In genomic region chr10:93061594-93062498, GRCh38 we compare ENCODE assay signal across 8 cellular contexts. TPM values are rescaled to one million over a fixed set of nuclear protein-coding genes. Genes with fewer than 3 reads are reported as not detected.
DNase-seq lines count a peak whose midpoint lies in the region; ATAC-seq and TF ChIP-seq lines count a peak whose summit lies in the region.

No MANE protein-coding gene starts in this region.

- H3K9me3 Mint-ChIP-seq in activated T-helper 1 cell treated with anti-CD3 and anti-CD28 coated beads, Interleukin-12 subunit alpha, Interleukin-12 subunit beta, Interleukin-2, Interleukin-4 antibody, amounts not matched to agents 30 ng/mL and 10 ng/mL and 1 ng/mL, durations not matched to agents 14 hours and 24 hours and 36 hours = no peaks in the 10 kb centered on the region

- ATAC-seq in left cardiac atrium = peak; percentile 14 to 20

- peak overlapping the region; percentile 65 for H3K4me3 Mint-ChIP-seq in activated T-helper 1 cell treated with anti-CD3 and anti-CD28 coated beads, Interleukin-12 subunit alpha, Interleukin-12 subunit beta, Interleukin-2, Interleukin-4 antibody, amounts not matched to agents 30 ng/mL and 10 ng/mL and 1 ng/mL, durations not matched to agents 14 hours and 24 hours and 36 hours

- DNase-seq in GM13977 (ENCODE audit: low spot score) (peak; percentile 51), left cardiac atrium (no peak), retinal pigment epithelial cell (ENCODE audit: low read depth) (no peak), SHP77 (lab: John Stamatoyannopoulos, UW) (no peak), T-helper 9 cell (no peak), RKO (ENCODE audit: low spot score) (no peak), GOT3 (lab: John Stamatoyannopoulos, UW) (no peak)
- no peak for DNase-seq in activated T-helper 1 cell treated with anti-CD3 and anti-CD28 coated beads, Interleukin-12 subunit alpha, Interleukin-12 subunit beta, Interleukin-2, Interleukin-4 antibody, amounts not matched to agents 30 ng/mL and 10 ng/mL and 1 ng/mL, durations not matched to agents 14 hours and 24 hours and 36 hours (ENCODE audit: low spot score)

- peak overlapping the region; percentile 46 for H3K4me3 ChIP-seq in retinal pigment epithelial cell (ENCODE audit: low read length)

- peaks cover 5% of the 10 kb centered on the region for H3K36me3 Mint-ChIP-seq in activated T-helper 1 cell treated with anti-CD3 and anti-CD28 coated beads, Interleukin-12 subunit alpha, Interleukin-12 subunit beta, Interleukin-2, Interleukin-4 antibody, amounts not matched to agents 30 ng/mL and 10 ng/mL and 1 ng/mL, durations not matched to agents 14 hours and 24 hours and 36 hours (ENCODE audit: low read depth)

- TF ChIP-seq CTCF in GM13977 (IDR thresholded peaks at IDR 0.05; ENCODE audit: extremely low read depth, insufficient read depth, missing control alignments) (no peak), retinal pigment epithelial cell (conservative IDR thresholded peaks at IDR 0.05; ENCODE audit: low read depth, low read length) (no peak)

- H3K27me3 Mint-ChIP-seq in activated T-helper 1 cell treated with anti-CD3 and anti-CD28 coated beads, Interleukin-12 subunit alpha, Interleukin-12 subunit beta, Interleukin-2, Interleukin-4 antibody, amounts not matched to agents 30 ng/mL and 10 ng/mL and 1 ng/mL, durations not matched to agents 14 hours and 24 hours and 36 hours (ENCODE audit: insufficient read depth) = peaks cover 46% of the 10 kb centered on the region

- no peak overlapping the region for H3K27ac Mint-ChIP-seq in activated T-helper 1 cell treated with anti-CD3 and anti-CD28 coated beads, Interleukin-12 subunit alpha, Interleukin-12 subunit beta, Interleukin-2, Interleukin-4 antibody, amounts not matched to agents 30 ng/mL and 10 ng/mL and 1 ng/mL, durations not matched to agents 14 hours and 24 hours and 36 hours

- H3K4me1 Mint-ChIP-seq in activated T-helper 1 cell treated with anti-CD3 and anti-CD28 coated beads, Interleukin-12 subunit alpha, Interleukin-12 subunit beta, Interleukin-2, Interleukin-4 antibody, amounts not matched to agents 30 ng/mL and 10 ng/mL and 1 ng/mL, durations not matched to agents 14 hours and 24 hours and 36 hours (ENCODE audit: low read depth) = peaks cover 11% of the 10 kb centered on the region

- intact Hi-C loops in activated T-helper 1 cell treated with anti-CD3 and anti-CD28 coated beads, Interleukin-12 subunit alpha, Interleukin-12 subunit beta, Interleukin-2, Interleukin-4 antibody, amounts not matched to agents 30 ng/mL and 10 ng/mL and 1 ng/mL, durations not matched to agents 14 hours and 24 hours and 36 hours (cut with micrococcal nuclease) = loop anchor here (1.0 kb wide), 1 partner anchor 13 kb away; no protein-coding TSS in a partner anchor
- intact Hi-C loops in left cardiac atrium (cut with DNase I) = no loop called here

- in situ Hi-C loops in GM13977 (cut with MboI; ENCODE audit: low pct_unique_long_range_greater_than_20kb, low sequenced_read_pairs, unreplicated experiment) = no loop called here

RNA-seq across cellular contexts. Expression of gene CYP26C1, which starts 1.2 kb away (rescaled TPM):
- not detected in 2 replicates for total RNA-seq in activated T-helper 1 cell treated with anti-CD3 and anti-CD28 coated beads, Interleukin-12 subunit alpha, Interleukin-12 subunit beta, Interleukin-2, Interleukin-4 antibody, amounts not matched to agents 30 ng/mL and 10 ng/mL and 1 ng/mL, durations not matched to agents 14 hours and 24 hours and 36 hours
- total RNA-seq in left cardiac atrium = under 1 TPM in 1 of 2 donors, not detected in 1; 0.05 TPM

RNA-seq across cellular contexts. Expression of gene CYP26A1, which starts 11.8 kb away (rescaled TPM):
- total RNA-seq in activated T-helper 1 cell treated with anti-CD3 and anti-CD28 coated beads, Interleukin-12 subunit alpha, Interleukin-12 subunit beta, Interleukin-2, Interleukin-4 antibody, amounts not matched to agents 30 ng/mL and 10 ng/mL and 1 ng/mL, durations not matched to agents 14 hours and 24 hours and 36 hours = not detected in 2 replicates
- under 1 TPM in 1 of 2 donors, not detected in 1; 0.29 TPM for total RNA-seq in left cardiac atrium
